ENCODE assay signal across 17 cellular contexts in the genomic region with DNA sequence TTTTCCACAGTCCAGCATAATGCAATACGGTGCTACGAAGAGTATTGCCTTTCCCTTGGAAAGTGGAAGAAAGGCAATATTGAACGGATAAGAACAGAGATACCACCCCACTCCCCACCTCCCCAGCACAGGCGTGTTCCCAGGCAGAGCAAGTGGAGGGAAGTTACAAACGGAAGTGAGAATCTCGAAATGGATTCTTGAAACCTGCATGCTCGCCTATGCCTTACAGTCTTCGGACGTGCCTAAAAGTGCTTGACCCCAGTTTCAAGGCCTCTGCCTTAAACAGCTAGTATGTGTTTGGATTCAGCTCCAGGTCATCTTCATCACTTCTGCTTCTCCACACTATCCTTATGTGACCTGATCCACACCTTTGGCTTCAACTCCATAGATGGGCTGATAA.
"Had no signal": no experiment of that assay in that cellular context is flagged by ENCODE, and none has a peak within 500 bp of the region (broad histone marks: within the 10 kb centered on the region; RNA-seq: fewer than 3 reads in every experiment).

No MANE protein-coding gene starts in this region.

- H3K4me3 Mint-ChIP-seq: activated naive CD8-positive, alpha-beta T cell treated with anti-CD3 and anti-CD28 coated beads for 36 hours; activated T-helper 1 cell treated with anti-CD3 and anti-CD28 coated beads, Interleukin-12 subunit alpha, Interleukin-12 subunit beta, Interleukin-2, Interleukin-4 antibody, amounts not matched to agents 30 ng/mL and 10 ng/mL and 1 ng/mL, durations not matched to agents 14 hours and 24 hours and 36 hours; central memory CD8-positive, alpha-beta T cell; nephron; stimulated activated naive CD8-positive, alpha-beta T cell treated with anti-CD3 and anti-CD28 coated beads, Interleukin-15, Interleukin-2, amounts not matched to agents 100 ng/mL and 50 ng/mL, for 24 hours; T-helper 2 cell treated with Interferon-gamma antibody and Interleukin-4, amounts not matched to agents 5 μg/mL and 100 μg/mL, for 36 hours had no signal

- H3K9me3 ChIP-seq: esophagus muscularis mucosa, left ventricle myocardium inferior, prostate gland, upper lobe of left lung had no signal

- H3K36me3 Mint-ChIP-seq: activated naive CD8-positive, alpha-beta T cell treated with anti-CD3 and anti-CD28 coated beads for 36 hours had no signal

- H3K36me3 ChIP-seq: brain microvascular endothelial cell, esophagus muscularis mucosa, left ventricle myocardium inferior, prostate gland, upper lobe of left lung had no signal

- H3K4me2 ChIP-seq: smooth muscle cell had no signal

- H3K4me1 ChIP-seq: esophagus muscularis mucosa, left ventricle myocardium inferior, prostate gland, upper lobe of left lung had no signal

- H3K4me1 Mint-ChIP-seq: central memory CD8-positive, alpha-beta T cell; nephron had no signal

- H3K27ac Mint-ChIP-seq: activated naive CD8-positive, alpha-beta T cell treated with anti-CD3 and anti-CD28 coated beads for 36 hours; activated T-helper 1 cell treated with anti-CD3 and anti-CD28 coated beads, Interleukin-12 subunit alpha, Interleukin-12 subunit beta, Interleukin-2, Interleukin-4 antibody, amounts not matched to agents 30 ng/mL and 10 ng/mL and 1 ng/mL, durations not matched to agents 14 hours and 24 hours and 36 hours; nephron; stimulated activated naive CD8-positive, alpha-beta T cell treated with anti-CD3 and anti-CD28 coated beads, Interleukin-15, Interleukin-2, amounts not matched to agents 100 ng/mL and 50 ng/mL, for 24 hours; T-helper 2 cell treated with Interferon-gamma antibody and Interleukin-4, amounts not matched to agents 5 μg/mL and 100 μg/mL, for 36 hours had no signal

- H3K27me3 ChIP-seq: brain microvascular endothelial cell, esophagus muscularis mucosa, upper lobe of left lung had no signal

- ATAC-seq: activated CD4-positive, CD25-positive, alpha-beta regulatory T cell treated with anti-CD3 and anti-CD28 coated beads, Interleukin-2, amount 50 U/mL, for 24 hours; right cardiac atrium had no signal

- H3K27ac ChIP-seq: brain microvascular endothelial cell, esophagus muscularis mucosa, left ventricle myocardium inferior, prostate gland, upper lobe of left lung had no signal

- H3K27me3 Mint-ChIP-seq: activated naive CD8-positive, alpha-beta T cell treated with anti-CD3 and anti-CD28 coated beads for 36 hours had no signal

- H3K9me3 Mint-ChIP-seq: activated naive CD8-positive, alpha-beta T cell treated with anti-CD3 and anti-CD28 coated beads for 36 hours; activated T-helper 1 cell treated with anti-CD3 and anti-CD28 coated beads, Interleukin-12 subunit alpha, Interleukin-12 subunit beta, Interleukin-2, Interleukin-4 antibody, amounts not matched to agents 30 ng/mL and 10 ng/mL and 1 ng/mL, durations not matched to agents 14 hours and 24 hours and 36 hours; central memory CD8-positive, alpha-beta T cell; nephron; stimulated activated naive CD8-positive, alpha-beta T cell treated with anti-CD3 and anti-CD28 coated beads, Interleukin-15, Interleukin-2, amounts not matched to agents 100 ng/mL and 50 ng/mL, for 24 hours; T-helper 2 cell treated with Interferon-gamma antibody and Interleukin-4, amounts not matched to agents 5 μg/mL and 100 μg/mL, for 36 hours had no signal

- H3K4me3 ChIP-seq: esophagus muscularis mucosa, left ventricle myocardium inferior, prostate gland, smooth muscle cell, upper lobe of left lung had no signal

- DNase-seq: activated naive CD8-positive, alpha-beta T cell treated with anti-CD3 and anti-CD28 coated beads for 36 hours; brain microvascular endothelial cell; cortex of kidney; effector CD4-positive, alpha-beta T cell; hippocampal formation; left ventricle myocardium inferior; right cardiac atrium; upper lobe of left lung had no signal
